ENCODE assay signal across 8 cellular contexts in genomic region chr7:20786779-20787651, GRCh38. TPM values are rescaled to one million over a fixed set of nuclear protein-coding genes. Genes with fewer than 3 reads are reported as not detected.
A peak's percentile ranks its signal among the peaks of the same experiment; 100 is the strongest.
DNase-seq lines count a peak whose midpoint lies in the region; ATAC-seq and TF ChIP-seq lines count a peak whose summit lies in the region.

SP8 (minus strand) TSS chr7:20786886; CDS start chr7:20786798, 88 bp downstream.

- WGBS in HUES64 = under 1% methylated on average over 50 of the region's 50 CpGs

- peak within 1 kb of the TSS; percentile 75 for H3K4me3 ChIP-seq in HUES64 (ENCODE audit: low read length)
- peak within 1 kb of the TSS; percentile 94 for H3K4me3 ChIP-seq in neural progenitor cell

- peaks cover 73% of the 10 kb centered on the region for H3K27me3 ChIP-seq in HUES64 (ENCODE audit: insufficient read depth, low read length)
- peaks cover 55% of the 10 kb centered on the region for H3K27me3 ChIP-seq in neural progenitor cell

- DNase-seq in COR-L47 (lab: John Stamatoyannopoulos, UW) = peak; percentile 87
- DNase-seq in SK-MEL-5 (ENCODE audit: low read depth, low spot score) = peak; percentile 83
- DNase-seq in endothelial cell (ENCODE audit: low spot score) = peak; percentile 72
- peak; percentile 95 for DNase-seq in neural progenitor cell (ENCODE audit: low spot score)
- no peak for DNase-seq in A172 (ENCODE audit: low spot score)
- no peak for DNase-seq in midbrain (lab: John Stamatoyannopoulos, UW)

- no peak for ATAC-seq in HG02852 (IDR thresholded peaks at IDR 0.05; ENCODE audit: unreplicated experiment)

- peak within 1 kb of the TSS; percentile 3; the same call in 1 of the 2 replicates for H3K27ac ChIP-seq in HUES64 (ENCODE audit: low read depth, low read length)
- peak within 1 kb of the TSS; percentile 70 for H3K27ac ChIP-seq in neural progenitor cell

- no peak for TF ChIP-seq CTCF in endothelial cell (IDR thresholded peaks at IDR 0.05; ENCODE audit: unreplicated experiment)
- no peak for TF ChIP-seq CTCF in neural progenitor cell (IDR thresholded peaks at IDR 0.05)

- H3K9me3 Mint-ChIP-seq in endothelial cell (ENCODE audit: unreplicated experiment) = no peaks in the 10 kb centered on the region
- H3K9me3 Mint-ChIP-seq in neural progenitor cell = peaks cover 3% of the 10 kb centered on the region

- H3F3A ChIP-seq in neural progenitor cell (ENCODE audit: low read depth) = peaks cover 74% of the 10 kb centered on the region

- no peaks in the 10 kb centered on the region for H3K36me3 Mint-ChIP-seq in endothelial cell (ENCODE audit: low read depth, unreplicated experiment)
- peaks cover 9% of the 10 kb centered on the region for H3K36me3 Mint-ChIP-seq in neural progenitor cell

- H3K4me3 Mint-ChIP-seq in endothelial cell (ENCODE audit: unreplicated experiment) (peak within 1 kb of the TSS; percentile 93), neural progenitor cell (peak within 1 kb of the TSS; percentile 90)

- H3K36me3 ChIP-seq in HUES64 (ENCODE audit: insufficient read depth, low read length) (peaks cover 6% of the 10 kb centered on the region; the same call in 1 of the 2 replicates), neural progenitor cell (peaks cover 7% of the 10 kb centered on the region)

- in situ Hi-C loops in SK-MEL-5 (cut with HindIII; ENCODE audit: low pct_unique_long_range_greater_than_20kb, low sequenced_read_pairs) = no loop called here

- peaks cover 44% of the 10 kb centered on the region for H3K79me2 ChIP-seq in neural progenitor cell (ENCODE audit: low read depth)

- H4K20me1 ChIP-seq in neural progenitor cell (ENCODE audit: low read depth) = peaks cover 41% of the 10 kb centered on the region

- H3K4me1 Mint-ChIP-seq in endothelial cell (ENCODE audit: unreplicated experiment) = peaks cover 36% of the 10 kb centered on the region
- H3K4me1 Mint-ChIP-seq in neural progenitor cell = peaks cover 55% of the 10 kb centered on the region

- H3K9me3 ChIP-seq in HUES64 (ENCODE audit: insufficient read depth, low read depth, low read length) (no peaks in the 10 kb centered on the region), neural progenitor cell (ENCODE audit: low read depth) (no peaks in the 10 kb centered on the region)

- peak within 1 kb of the TSS; percentile 30 for H2AFZ ChIP-seq in neural progenitor cell (replicated peaks)

- H3K27ac Mint-ChIP-seq in endothelial cell (ENCODE audit: unreplicated experiment) (peak within 1 kb of the TSS; percentile 30), neural progenitor cell (peak within 1 kb of the TSS; percentile 81)

- H3K9ac ChIP-seq in HUES64 (ENCODE audit: low read depth, low read length) (peak within 1 kb of the TSS; percentile 57; the same call in 1 of the 2 replicates), neural progenitor cell (peak within 1 kb of the TSS; percentile 51)

- peaks cover 47% of the 10 kb centered on the region for H3K4me1 ChIP-seq in HUES64 (ENCODE audit: insufficient read depth, low read length)
- H3K4me1 ChIP-seq in neural progenitor cell = peaks cover 51% of the 10 kb centered on the region

- peaks cover 18% of the 10 kb centered on the region for H3K27me3 Mint-ChIP-seq in endothelial cell (ENCODE audit: unreplicated experiment)
- peaks cover 50% of the 10 kb centered on the region for H3K27me3 Mint-ChIP-seq in neural progenitor cell (ENCODE audit: insufficient read depth, low read depth)

- peak within 1 kb of the TSS; percentile 83 for H3K4me2 ChIP-seq in neural progenitor cell

RNA-seq across cellular contexts. Expression of gene SP8, which starts in this region (rescaled TPM):
- 10.7 TPM for polyA plus RNA-seq in HUES64 (2013, experiment 1 of 2)
- polyA plus RNA-seq in HUES64 (2013, experiment 2 of 2) = 15.0 TPM
- total RNA-seq in SK-MEL-5 (2014; rRNA removed; shearing (Covaris generic)) = 1.5 and 1.6 TPM in 2 replicates
- 4.3 and 7.2 TPM in 2 replicates for polyA plus RNA-seq in SK-MEL-5 (2015; cell fraction: cytosol; rRNA removed)
- 1.4 and 4.8 TPM in 2 replicates for polyA plus RNA-seq in SK-MEL-5 (2015; cell fraction: nucleus; rRNA removed)
- total RNA-seq in endothelial cell (ENCODE audit: unreplicated experiment) = 0.82 TPM
- 19.8 and 60.7 TPM in 2 replicates for total RNA-seq in neural progenitor cell (ENCODE audit: low replicate concordance)
- total RNA-seq in A172 (2014; rRNA removed; shearing (Covaris generic)) = 0.71 TPM in 1 of 2 replicates, not detected in the other

Comparison
In these comparisons a context has a peak if more than half of its experiments do, and no peak if none do; other contexts are left out.
1. Peak in DNase-seq in endothelial cell; RNA of the gene not detected or under 1 TPM.
2. DNase-seq: peak in COR-L47 (single experiment), SK-MEL-5 (single experiment) and neural progenitor cell (single experiment); none in A172 (single experiment) and midbrain (single experiment).